ENCODE assay signal across 8 cellular contexts in the genomic region with DNA sequence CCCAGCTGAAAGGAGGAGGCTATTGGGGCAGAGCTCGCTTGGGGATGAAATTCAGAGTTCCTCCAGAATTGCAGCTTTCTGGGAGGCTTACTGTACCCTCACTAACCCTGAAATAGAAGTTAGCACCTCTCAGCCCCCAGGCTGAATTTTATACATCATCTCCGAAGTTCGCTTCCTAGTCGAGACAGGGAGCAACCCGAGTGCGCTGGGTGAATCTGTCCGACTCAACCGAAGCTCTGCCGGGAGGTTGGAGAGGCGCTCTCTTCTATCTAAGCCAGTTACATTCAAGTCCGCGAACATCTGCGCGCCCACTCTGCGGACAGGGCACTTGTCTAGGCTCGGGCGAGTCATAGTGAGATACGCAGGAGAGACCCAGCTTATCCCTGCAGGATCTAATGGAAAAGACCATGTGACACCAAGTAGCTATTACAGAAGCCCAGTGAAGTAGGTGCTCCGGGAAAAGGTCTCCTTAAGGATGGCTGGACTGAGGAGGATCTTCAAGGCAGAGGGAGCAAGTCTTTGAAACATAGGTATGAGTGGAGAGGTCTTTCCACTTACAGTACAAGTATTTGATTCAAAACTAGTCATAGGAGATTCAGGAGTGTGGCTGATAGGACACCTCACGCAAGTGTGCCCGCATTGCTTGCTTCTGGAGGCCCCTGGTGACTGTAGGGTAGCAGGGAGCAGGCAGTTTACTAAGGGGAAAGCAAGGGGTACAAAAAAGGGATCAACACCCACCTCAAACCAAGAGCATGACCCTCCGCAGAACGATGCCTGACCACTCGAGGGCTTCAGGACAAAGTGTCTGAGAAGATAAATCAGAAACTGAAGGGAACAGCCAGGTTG. TPM values are rescaled to one million over a fixed set of nuclear protein-coding genes. Genes with fewer than 3 reads are reported as not detected.
A peak's percentile ranks its signal among the peaks of the same experiment; 100 is the strongest.
DNase-seq lines count a peak whose midpoint lies in the region; ATAC-seq and TF ChIP-seq lines count a peak whose summit lies in the region.

No MANE protein-coding gene starts in this region.

- no peak for TF ChIP-seq CTCF in epithelial cell of esophagus (IDR thresholded peaks at IDR 0.05; ENCODE audit: insufficient read depth, low read depth, low read length, missing control alignments)

- peak; percentile 44 for DNase-seq in stimulated activated CD4-positive, alpha-beta T cell treated with anti-CD3 and anti-CD28 coated beads, Interleukin-15, amount 100 ng/mL, for 24 hours
- DNase-seq in stimulated activated CD4-positive, alpha-beta T cell treated with anti-CD3 and anti-CD28 coated beads, Interleukin-2, amount 100 ng/mL, for 48 hours: no peak
- DNase-seq in T-cell (peak in 2 of 34 experiments; percentile 27 to 29), epithelial cell of esophagus (ENCODE audit: low read depth) (peak; percentile 46), sciatic nerve (ENCODE audit: low spot score) (peak; percentile 63), NCI-H2227 treated with DMSO at 0.1 percent for 48 hours (lab: John Stamatoyannopoulos, UW) (no peak)

- no peak for ATAC-seq in T-cell (replicated peaks in 1 of 4)
- ATAC-seq in sciatic nerve: no peak
- ATAC-seq in HG03432 (IDR thresholded peaks at IDR 0.05; ENCODE audit: unreplicated experiment): no peak
- no peak for ATAC-seq in GM21825 (IDR thresholded peaks at IDR 0.05; ENCODE audit: unreplicated experiment)

- peak overlapping the region; percentile 80 for H3K4me3 ChIP-seq in epithelial cell of esophagus (ENCODE audit: low read length)

- H3K27me3 Mint-ChIP-seq in T-cell: peaks cover 11 to 46% of the 10 kb centered on the region in 2 donors

- peak overlapping the region; percentile 82 to 90 for H3K27ac Mint-ChIP-seq in T-cell

- peak overlapping the region; percentile 77 to 91 (median 86) for H3K4me3 Mint-ChIP-seq in T-cell

- no peaks in the 10 kb centered on the region for H3K9me3 Mint-ChIP-seq in T-cell

- CTCF ChIA-PET in T-cell (lab: Charles Lee): interaction anchor here in 1 of 2 donors (0.6 to 0.8 kb wide), 2 partner anchors 14 to 70 kb away, joined by 3 to 4 read pairs; no protein-coding TSS in a partner anchor

- POLR2A ChIA-PET in T-cell (lab: Charles Lee): interaction anchor here in 1 of 2 donors (1.0 kb wide), 1 partner anchor 49 kb away, joined by 3 read pairs; no protein-coding TSS in a partner anchor

- peaks cover 61 to 70% (median 64%) of the 10 kb centered on the region in 3 donors for H3K4me1 Mint-ChIP-seq in T-cell

- no peaks in the 10 kb centered on the region for H3K36me3 Mint-ChIP-seq in T-cell

- intact Hi-C loops in sciatic nerve (cut with DNase I): loop anchor here (5.0 kb wide), 1 partner anchor 58 kb away; no protein-coding TSS in a partner anchor

RNA-seq across cellular contexts. Expression of gene HES7, which starts 0.7 kb away (rescaled TPM):
- total RNA-seq in T-cell: 1 to 10 TPM in 1 of 5 donors, under 1 TPM in 2, not detected in 2; 0.16 to 1.6 (median 0.23) TPM
- 1.1 TPM for total RNA-seq in sciatic nerve

RNA-seq across cellular contexts. Expression of gene ALOXE3, which starts 6.3 kb away (rescaled TPM):
- 1 to 10 TPM in 1 of 5 donors, under 1 TPM in 3, not detected in 1; 0.13 to 1.2 (median 0.19) TPM for total RNA-seq in T-cell
- total RNA-seq in sciatic nerve: not detected

RNA-seq across cellular contexts. Expression of gene PER1, which starts 27.6 kb away (rescaled TPM):
- 1,000 to 10,000 TPM in 2 of 5 donors, 10 to 100 TPM in 3; 62.6 to 1,675 (median 82.4) TPM for total RNA-seq in T-cell
- total RNA-seq in sciatic nerve: 182 TPM

RNA-seq across cellular contexts. Expression of gene ALOX12B, which starts 37.1 kb away (rescaled TPM):
- total RNA-seq in T-cell (1 to 10 TPM in 1 of 5 donors, under 1 TPM in 3, not detected in 1; 0.63 to 1.1 (median 0.81) TPM), sciatic nerve (not detected)

RNA-seq across cellular contexts. Expression of gene VAMP2, which starts 38.2 kb away (rescaled TPM):
- total RNA-seq in T-cell (100 to 1,000 TPM; 160 to 243 (median 186) TPM), sciatic nerve (108 TPM)

Comparison
In these comparisons a context has a peak if more than half of its experiments do, and no peak if none do; other contexts are left out.
1. DNase-seq: peak in stimulated activated CD4-positive, alpha-beta T cell treated with anti-CD3 and anti-CD28 coated beads, Interleukin-15, amount 100 ng/mL, for 24 hours (single experiment), epithelial cell of esophagus (single experiment) and sciatic nerve (single experiment); none in stimulated activated CD4-positive, alpha-beta T cell treated with anti-CD3 and anti-CD28 coated beads, Interleukin-2, amount 100 ng/mL, for 48 hours (0 of 2) and NCI-H2227 treated with DMSO at 0.1 percent for 48 hours (single experiment).